In genomic region chr1:109730666-109731065, GRCh38 we compare ENCODE assay signal across 18 cellular contexts. TPM values are rescaled to one million over a fixed set of nuclear protein-coding genes. Genes with fewer than 3 reads are reported as not detected.
DNase-seq lines count a peak whose midpoint lies in the region; ATAC-seq and TF ChIP-seq lines count a peak whose summit lies in the region.
"Had no signal": no experiment of that assay in that cellular context is flagged by ENCODE, and none has a peak within 500 bp of the region (broad histone marks: within the 10 kb centered on the region; RNA-seq: fewer than 3 reads in every experiment).

No MANE protein-coding gene starts in this region.

- DNase-seq in Calu3: no peak
- DNase-seq in progenitor cell of endocrine pancreas (ENCODE audit: low spot score, unreplicated experiment): no peak
- DNase-seq in cortex of kidney (lab: John Stamatoyannopoulos, UW): no peak
- DNase-seq: C1 segment of cervical spinal cord; CD8-positive, alpha-beta memory T cell; DMS79; GM23248; HCEC 1CT; KBM-7; NCI-H1105; NCI-H1694 treated with DMSO at 0.1 percent for 48 hours had no signal

- H3K36me3 Mint-ChIP-seq in Calu3 (ENCODE audit: insufficient read depth, unreplicated experiment): peaks cover 11% of the 10 kb centered on the region
- H3K36me3 Mint-ChIP-seq in brain: peaks cover 22% of the 10 kb centered on the region
- H3K36me3 Mint-ChIP-seq in progenitor cell of endocrine pancreas (ENCODE audit: insufficient read depth): peaks cover 18% of the 10 kb centered on the region

- H3K27me3 Mint-ChIP-seq in Calu3 (ENCODE audit: unreplicated experiment) (no peaks in the 10 kb centered on the region), brain (peaks cover 3% of the 10 kb centered on the region), progenitor cell of endocrine pancreas (no peaks in the 10 kb centered on the region)

- peak overlapping the region; percentile 18 for H3K27ac ChIP-seq in layer of hippocampus (ENCODE audit: low read depth, low read length)
- H3K27ac ChIP-seq: GM23248 had no signal

- no peaks in the 10 kb centered on the region for H3K27me3 ChIP-seq in layer of hippocampus (ENCODE audit: control insufficient read depth, insufficient read depth, low read length)

- no TSS peak for BruUV-seq in Calu3 (replicated peaks; lab: Mats Ljungman, UMichigan)

- no peak for TF ChIP-seq CTCF in Calu3 (IDR thresholded peaks at IDR 0.05; ENCODE audit: unreplicated experiment)
- TF ChIP-seq CTCF in brain (conservative IDR thresholded peaks at IDR 0.05): no peak
- TF ChIP-seq CTCF in progenitor cell of endocrine pancreas (IDR thresholded peaks at IDR 0.05; ENCODE audit: unreplicated experiment): no peak

- intact Hi-C loops in Calu3 (cut with micrococcal nuclease; ENCODE audit: unreplicated experiment): no loop called here

- H3K9me3 Mint-ChIP-seq in Calu3 (ENCODE audit: low read depth, unreplicated experiment) (peaks cover 3% of the 10 kb centered on the region), brain (peaks cover 0 to 3% (median 0%) of the 10 kb centered on the region in 5 experiments), progenitor cell of endocrine pancreas (ENCODE audit: low read depth) (peaks cover 17% of the 10 kb centered on the region)
- H3K9me3 Mint-ChIP-seq: CD8-positive, alpha-beta memory T cell had no signal

- H3K4me3 Mint-ChIP-seq in Calu3 (ENCODE audit: low read depth, unreplicated experiment): peak overlapping the region; percentile 54
- H3K4me3 Mint-ChIP-seq in brain: no peak overlapping the region
- H3K4me3 Mint-ChIP-seq in progenitor cell of endocrine pancreas (ENCODE audit: low read depth): peak overlapping the region; percentile 40
- H3K4me3 Mint-ChIP-seq: CD8-positive, alpha-beta memory T cell had no signal

- CTCF ChIA-PET in Calu3 (lab: Charles Lee): no interaction called here

- H3K4me1 Mint-ChIP-seq in Calu3 (ENCODE audit: low read depth, unreplicated experiment): peaks cover 32% of the 10 kb centered on the region
- H3K4me1 Mint-ChIP-seq in brain: peaks cover 50% of the 10 kb centered on the region
- H3K4me1 Mint-ChIP-seq in progenitor cell of endocrine pancreas (ENCODE audit: low read depth): peaks cover 59% of the 10 kb centered on the region
- H3K4me1 Mint-ChIP-seq: CD8-positive, alpha-beta memory T cell had no signal

- H3K27ac Mint-ChIP-seq in Calu3 (ENCODE audit: unreplicated experiment): no peak overlapping the region
- peak overlapping the region in 3 of 5 experiments; percentile 51 to 80 (median 62) for H3K27ac Mint-ChIP-seq in brain
- peak overlapping the region; percentile 97 for H3K27ac Mint-ChIP-seq in progenitor cell of endocrine pancreas

- ATAC-seq in GM18520 (IDR thresholded peaks at IDR 0.05; ENCODE audit: unreplicated experiment) (no peak), GM21737 (IDR thresholded peaks at IDR 0.05; ENCODE audit: unreplicated experiment) (no peak), GM19035 (IDR thresholded peaks at IDR 0.05; ENCODE audit: unreplicated experiment) (no peak)
- ATAC-seq: Panc1 had no signal

RNA-seq across cellular contexts. Expression of gene GSTM3, which starts 10.2 kb away (rescaled TPM):
- total RNA-seq in Calu3 (2022): 67.9 and 73.7 TPM in 2 replicates
- polyA plus RNA-seq in brain (ENCODE audit: insufficient read depth, low read depth, low replicate concordance): 107 TPM
- total RNA-seq in progenitor cell of endocrine pancreas: 77.8 and 83.1 TPM in 2 replicates

RNA-seq across cellular contexts. Expression of gene GSTM5, which starts 18.6 kb away (rescaled TPM):
- not detected in 2 replicates for total RNA-seq in Calu3 (2022)
- 9.6 TPM for polyA plus RNA-seq in brain (ENCODE audit: insufficient read depth, low read depth, low replicate concordance)
- 2.8 and 2.9 TPM in 2 replicates for total RNA-seq in progenitor cell of endocrine pancreas
- total RNA-seq: CD8-positive, alpha-beta memory T cell; SK-MEL-5 had no signal
- polyA plus RNA-seq: CD8-positive, alpha-beta memory T cell had no signal

RNA-seq across cellular contexts. Expression of gene EPS8L3, which starts 33.1 kb away (rescaled TPM):
- total RNA-seq in Calu3 (2022): 46.6 and 68.6 TPM in 2 replicates
- not detected for polyA plus RNA-seq in brain (ENCODE audit: insufficient read depth, low read depth, low replicate concordance)
- 9.5 and 14.2 TPM in 2 replicates for total RNA-seq in progenitor cell of endocrine pancreas
- total RNA-seq: CD8-positive, alpha-beta memory T cell; GM23248; SK-MEL-5 had no signal
- polyA plus RNA-seq: CD8-positive, alpha-beta memory T cell; GM23248 had no signal

RNA-seq across cellular contexts. Expression of gene GSTM1, which starts 43.0 kb away (rescaled TPM):
- total RNA-seq in Calu3 (2022): 15.4 TPM in 2 replicates
- polyA plus RNA-seq in brain (ENCODE audit: insufficient read depth, low read depth, low replicate concordance): not detected
- total RNA-seq in progenitor cell of endocrine pancreas: 39.0 and 39.1 TPM in 2 replicates
- total RNA-seq: CD8-positive, alpha-beta memory T cell; GM23248; SK-MEL-5 had no signal
- polyA plus RNA-seq: CD8-positive, alpha-beta memory T cell; GM23248 had no signal

Comparison
In these comparisons a context has a peak if more than half of its experiments do, and no peak if none do; other contexts are left out.
1. H3K4me3 Mint-ChIP-seq: peak in Calu3 (single experiment) and progenitor cell of endocrine pancreas (single experiment); none in brain (0 of 5).